ENCODE assay signal across 19 cellular contexts in genomic region chr14:64439141-64439540, GRCh38. TPM values are rescaled to one million over a fixed set of nuclear protein-coding genes. Genes with fewer than 3 reads are reported as not detected.
DNase-seq lines count a peak whose midpoint lies in the region; ATAC-seq, FAIRE-seq and TF ChIP-seq lines count a peak whose summit lies in the region.
"Had no signal": no experiment of that assay in that cellular context is flagged by ENCODE, and none has a peak within 500 bp of the region (broad histone marks: within the 10 kb centered on the region; RNA-seq: fewer than 3 reads in every experiment).

No MANE protein-coding gene starts in this region.

- POLR2A ChIA-PET in A549 (lab: Yijun Ruan, JAX): no interaction called here

- no peak for TF ChIP-seq POLR2A in A549 (IDR thresholded peaks at IDR 0.05; ENCODE audit: low read length)

- H3K79me2 ChIP-seq in GM23248 (ENCODE audit: insufficient read depth): no peaks in the 10 kb centered on the region
- H3K79me2 ChIP-seq in osteoblast (ENCODE audit: insufficient read depth, low read length): no peaks in the 10 kb centered on the region

- no peaks in the 10 kb centered on the region for H3K9me2 ChIP-seq in GM23248 (ENCODE audit: insufficient read depth)

- H3K9me3 ChIP-seq in A549 (no peaks in the 10 kb centered on the region), GM23248 (ENCODE audit: low read depth) (no peaks in the 10 kb centered on the region), osteoblast (ENCODE audit: low read depth, low read length) (no peaks in the 10 kb centered on the region), SJCRH30 (replicated peaks) (no peaks in the 10 kb centered on the region)
- H3K9me3 ChIP-seq: gastroesophageal sphincter, testis had no signal

- no peak for TF ChIP-seq EP300 in A549 (IDR thresholded peaks at IDR 0.05)

- DNase-seq in A549 (ENCODE audit: low read depth in 1 of 2, low spot score in 1 of 2): no peak
- no peak for DNase-seq in GM23248
- peak in 33 of 61 donors; percentile 6 to 89 (median 30) for DNase-seq in caudate nucleus (lab: John Stamatoyannopoulos, UW)
- no peak for DNase-seq in osteoblast (ENCODE audit: insufficient read length, low spot score, missing footprints)
- no peak for DNase-seq in left cardiac atrium
- no peak for DNase-seq in superior temporal gyrus (ENCODE audit: extremely low spot score)
- no peak for DNase-seq in SJCRH30
- DNase-seq: GDM1, NCI-H1092 treated with DMSO at 0.1 percent for 48 hours, right cardiac atrium, testis had no signal

- 87% methylated on average over 6 of the region's 6 CpGs for WGBS in A549 (ENCODE audit: missing lambda C conversion rate)
- 86 to 92% methylated on average over 6 of the region's 6 CpGs for WGBS in GM23248 (ENCODE audit: low coverage in 1 of 2, low lambda C conversion rate in 2 of 2, missing lambda C conversion rate in 2 of 2), 2 experiments

- H3K4me3 ChIP-seq in A549 (no peak overlapping the region), GM23248 (0 out of 2 replicates have a peak overlapping the region, but pooled peaks have one; percentile 12), osteoblast (ENCODE audit: insufficient read depth, low read length) (no peak overlapping the region), SJCRH30 (no peak overlapping the region)
- H3K4me3 ChIP-seq: gastroesophageal sphincter, K562, lung, testis had no signal

- no peak overlapping the region; the same call in 1 of the 2 replicates for H3K9ac ChIP-seq in GM23248

- no peak for FAIRE-seq in A549 (lab: Jason Lieb, UNC)
- FAIRE-seq: endometrium, GM12891, H1, K562 had no signal

- H3K36me3 ChIP-seq in GM23248 (ENCODE audit: low read depth) (0 out of 2 replicates have a peak, but pooled peaks cover 12% of the 10 kb centered on the region), osteoblast (ENCODE audit: insufficient read depth, low read length) (peaks cover 25% of the 10 kb centered on the region), SJCRH30 (peaks cover 72% of the 10 kb centered on the region)

- H3K4me1 ChIP-seq in A549: peaks cover 37% of the 10 kb centered on the region
- H3K4me1 ChIP-seq in GM23248 (ENCODE audit: insufficient read depth): peaks cover 31% of the 10 kb centered on the region
- peaks cover 32% of the 10 kb centered on the region for H3K4me1 ChIP-seq in osteoblast (ENCODE audit: insufficient read depth, low read length)
- peaks cover 6% of the 10 kb centered on the region; the same call in 1 of the 2 replicates for H3K4me1 ChIP-seq in SJCRH30
- H3K4me1 ChIP-seq: gastroesophageal sphincter, testis had no signal

- no peak overlapping the region for H2AFZ ChIP-seq in GM23248
- H2AFZ ChIP-seq in osteoblast (ENCODE audit: low read length): peak overlapping the region; percentile 56

- intact Hi-C loops in left cardiac atrium (cut with DNase I): no loop called here

- H3K27ac ChIP-seq in A549 (peak overlapping the region; percentile 82 to 87), GM23248 (peak overlapping the region; percentile 53), caudate nucleus (ENCODE audit: low read depth, low read length) (peak overlapping the region; percentile 37), osteoblast (ENCODE audit: low read depth, low read length) (peak overlapping the region; percentile 76), SJCRH30 (no peak overlapping the region)
- H3K27ac ChIP-seq: testis, VCaP had no signal

- no peak for TF ChIP-seq RAD21 in A549 (conservative IDR thresholded peaks at IDR 0.05 in 1 of 2, IDR thresholded peaks at IDR 0.05 in 1 of 2)

- H4K20me1 ChIP-seq in GM23248 (ENCODE audit: insufficient read depth) (no peaks in the 10 kb centered on the region), osteoblast (ENCODE audit: insufficient read depth, low read length) (no peaks in the 10 kb centered on the region)

- H3F3A ChIP-seq in GM23248 (ENCODE audit: insufficient read depth): peaks cover 32% of the 10 kb centered on the region

- CTCF ChIA-PET in A549 (lab: Yijun Ruan, JAX): interaction anchor here (0.6 to 4.6 kb wide), 4 partner anchors 8 to 129 kb away, joined by 3 to 25 read pairs (median 3); no protein-coding TSS in a partner anchor

- TF ChIP-seq CTCF in A549 (IDR thresholded peaks at IDR 0.05) (no peak), osteoblast (IDR thresholded peaks at IDR 0.05; ENCODE audit: extremely low read depth, low read depth, low read length) (no peak)

- H3K4me2 ChIP-seq in A549: peak overlapping the region; percentile 61
- peak overlapping the region; percentile 54 for H3K4me2 ChIP-seq in GM23248 (ENCODE audit: unreplicated experiment)
- H3K4me2 ChIP-seq in osteoblast (ENCODE audit: insufficient read depth, low read length): peak overlapping the region; percentile 70

- in situ Hi-C loops in GM23248 (cut with MboI): no loop called here

- ATAC-seq in A549 (no peak), left cardiac atrium (no peak), GM21825 (IDR thresholded peaks at IDR 0.05; ENCODE audit: unreplicated experiment) (no peak)
- ATAC-seq: gastroesophageal sphincter, K562, right cardiac atrium had no signal

- no peaks in the 10 kb centered on the region for H3K27me3 ChIP-seq in GM23248 (replicated peaks; ENCODE audit: insufficient read depth)
- H3K27me3 ChIP-seq in osteoblast (ENCODE audit: insufficient read depth, low read length): no peaks in the 10 kb centered on the region
- H3K27me3 ChIP-seq in SJCRH30: no peaks in the 10 kb centered on the region
- H3K27me3 ChIP-seq: gastroesophageal sphincter, testis had no signal

TF ChIP-seq in A549, 52 proteins besides CTCF, POLR2A, EP300 and RAD21:
- no peak for TF ChIP-seq RNF2 (IDR thresholded peaks at IDR 0.05; ENCODE audit: borderline replicate concordance, low read depth)
- TF ChIP-seq ZFP36 (IDR thresholded peaks at IDR 0.05; ENCODE audit: borderline replicate concordance, partially characterized antibody): no peak
- no peak for TF ChIP-seq HMGXB4 (CRISPR knock-in tag; IDR thresholded peaks at IDR 0.05; ENCODE audit: borderline replicate concordance)
- no peak for TF ChIP-seq MAFK (IDR thresholded peaks at IDR 0.05; ENCODE audit: partially characterized antibody)
- no peak for TF ChIP-seq RFX5 (IDR thresholded peaks at IDR 0.05)
- TF ChIP-seq JUNB (IDR thresholded peaks at IDR 0.05): no peak
- no peak for TF ChIP-seq RARB (CRISPR knock-in tag; IDR thresholded peaks at IDR 0.05)
- TF ChIP-seq NFE2L2 (conservative IDR thresholded peaks at IDR 0.05; ENCODE audit: low read length): no peak
- TF ChIP-seq ATOH8 (CRISPR knock-in tag; IDR thresholded peaks at IDR 0.05; ENCODE audit: low read depth): no peak
- TF ChIP-seq TP53 (CRISPR knock-in tag; IDR thresholded peaks at IDR 0.05): no peak

RNA-seq across cellular contexts. Expression of gene AKAP5, which starts 26.2 kb away (rescaled TPM):
- 0.60 and 0.84 TPM in 2 replicates for polyA plus RNA-seq in A549 (2011; rRNA removed)
- polyA plus RNA-seq in A549 (2012; cell fraction: cytosol; rRNA removed): 0.11 and 0.13 TPM in 2 replicates
- polyA plus RNA-seq in A549 (2012; cell fraction: nucleus; rRNA removed): 0.11 and 0.20 TPM in 2 replicates
- polyA plus RNA-seq in A549 (2017; fragmentation: RNase III; extraction: RNeasy Plus Mini Kit Qiagen cat#74134 plus additional on column Dnase treatment): 1.6 to 1.9 TPM (median 1.7 TPM) in 3 replicates
- polyA minus RNA-seq in A549 (2011; rRNA and poly(A)+ RNA removed): 0.39 and 0.74 TPM in 2 replicates
- total RNA-seq in GM23248 (2014; rRNA removed; shearing (Covaris generic)): 0.22 and 0.89 TPM in 2 replicates
- 0.08 and 0.19 TPM in 2 replicates for polyA plus RNA-seq in GM23248 (2016; fragmentation: Nextera tagmentation; extraction: Ambion mirVana)
- 0.59 and 1.1 TPM in 2 replicates for total RNA-seq in osteoblast
- under 1 TPM; 0.26 to 0.27 TPM for total RNA-seq in left cardiac atrium
- total RNA-seq in SJCRH30 (2014; rRNA removed; shearing (Covaris generic)): 2.4 and 2.5 TPM in 2 replicates

RNA-seq across cellular contexts. Expression of gene MTHFD1, which starts 51.0 kb away (rescaled TPM):
- polyA plus RNA-seq in A549 (2011; rRNA removed): 102 and 105 TPM in 2 replicates
- 75.2 and 80.8 TPM in 2 replicates for polyA plus RNA-seq in A549 (2012; cell fraction: cytosol; rRNA removed)
- polyA plus RNA-seq in A549 (2012; cell fraction: nucleus; rRNA removed): 78.3 and 107 TPM in 2 replicates
- 155 to 164 TPM (median 159 TPM) in 3 replicates for polyA plus RNA-seq in A549 (2017; fragmentation: RNase III; extraction: RNeasy Plus Mini Kit Qiagen cat#74134 plus additional on column Dnase treatment)
- polyA minus RNA-seq in A549 (2011; rRNA and poly(A)+ RNA removed): 131 and 132 TPM in 2 replicates
- total RNA-seq in GM23248 (2014; rRNA removed; shearing (Covaris generic)): 23.4 and 24.1 TPM in 2 replicates
- polyA plus RNA-seq in GM23248 (2016; fragmentation: Nextera tagmentation; extraction: Ambion mirVana): 45.6 and 52.9 TPM in 2 replicates
- 28.2 and 33.6 TPM in 2 replicates for total RNA-seq in osteoblast
- total RNA-seq in left cardiac atrium: 10 to 100 TPM; 58.5 to 59.2 TPM
- 104 and 109 TPM in 2 replicates for total RNA-seq in SJCRH30 (2014; rRNA removed; shearing (Covaris generic))

Comparison
In these comparisons a context has a peak if more than half of its experiments do, and no peak if none do; other contexts are left out.
1. DNase-seq: peak in caudate nucleus (33 of 61); none in A549 (0 of 2), GM23248 (single experiment), osteoblast (single experiment), left cardiac atrium (single experiment), superior temporal gyrus (single experiment) and SJCRH30 (0 of 2).
2. Peak in every context shown above with its lines, with median percentiles within 50 percentile points of each other: H3K4me2 ChIP-seq.